ENCODE assay signal across 29 cellular contexts in the genomic region with DNA sequence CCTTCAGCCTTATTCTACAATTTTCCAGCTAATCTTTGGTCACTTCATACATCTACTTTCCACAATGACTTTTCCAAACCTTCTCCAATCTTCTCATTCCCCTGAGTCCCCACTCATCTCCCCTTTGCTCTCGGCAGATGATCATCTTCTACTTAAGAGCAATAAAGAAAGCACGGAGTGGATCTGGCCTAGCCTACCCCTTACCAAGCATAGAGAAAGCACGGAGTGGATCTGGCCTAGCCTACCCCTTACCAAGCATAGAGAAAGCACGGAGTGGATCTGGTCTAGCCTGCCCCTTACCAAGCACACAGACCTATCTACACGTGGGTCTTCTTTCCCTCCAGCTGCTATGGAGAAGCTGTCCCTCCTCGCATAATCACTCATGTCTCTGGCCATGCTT.
"Had no signal": no experiment of that assay in that cellular context is flagged by ENCODE, and none has a peak within 500 bp of the region (broad histone marks: within the 10 kb centered on the region; RNA-seq: fewer than 3 reads in every experiment).

No MANE protein-coding gene starts in this region.

- ATAC-seq: heart right ventricle; mucosa of descending colon; naive thymus-derived CD4-positive, alpha-beta T cell; right lobe of liver; stimulated activated memory B cell treated with anti-CD40 and anti-IgM and Interleukin-4, amounts not matched to agents 10 μg/mL and 1 μg/mL and 100 μg/mL, for 72 hours; stimulated activated naive CD8-positive, alpha-beta T cell treated with anti-CD3 and anti-CD28 coated beads, Interleukin-15, amount 100 ng/mL, for 72 hours had no signal

- H3K27me3 ChIP-seq: hepatocyte, neutrophil, ovary, right atrium auricular region, right lobe of liver, transverse colon, upper lobe of left lung, vagina had no signal

- H3K27me3 Mint-ChIP-seq: stimulated activated memory B cell treated with anti-CD40 and anti-IgM and Interleukin-4, amounts not matched to agents 10 μg/mL and 1 μg/mL and 100 μg/mL, for 72 hours had no signal

- H3K4me2 ChIP-seq: hepatocyte, smooth muscle cell had no signal

- H3K4me1 Mint-ChIP-seq: immature natural killer cell; naive thymus-derived CD4-positive, alpha-beta T cell; stimulated activated memory B cell treated with anti-CD40 and anti-IgM and Interleukin-4, amounts not matched to agents 10 μg/mL and 1 μg/mL and 100 μg/mL, for 72 hours; stimulated activated naive CD8-positive, alpha-beta T cell treated with anti-CD3 and anti-CD28 coated beads, Interleukin-15, amount 100 ng/mL, for 72 hours had no signal

- H3K36me3 ChIP-seq: heart right ventricle, left ventricle myocardium inferior, neutrophil, ovary, right atrium auricular region, right lobe of liver, transverse colon, upper lobe of left lung, vagina had no signal

- H3K9me3 Mint-ChIP-seq: stimulated activated naive CD8-positive, alpha-beta T cell treated with anti-CD3 and anti-CD28 coated beads, Interleukin-15, amount 100 ng/mL, for 72 hours had no signal

- H2AFZ ChIP-seq: hepatocyte had no signal

- DNase-seq: heart right ventricle; immature natural killer cell; kidney; left ventricle myocardium inferior; midbrain; mucosa of descending colon; naive thymus-derived CD4-positive, alpha-beta T cell; nephron progenitor cell; occipital lobe; ovary; right lobe of liver; stimulated activated CD4-positive, alpha-beta T cell treated with anti-CD3 and anti-CD28 coated beads, Interleukin-1b, Interleukin-23, amount 100 ng/mL, for 48 hours; stimulated activated CD4-positive, alpha-beta T cell treated with anti-CD3 and anti-CD28 coated beads, Interleukin-2, amount 100 ng/mL, for 48 hours; stimulated activated CD4-positive, alpha-beta T cell treated with anti-CD3 and anti-CD28 coated beads, Interleukin-4, amount 100 ng/mL, for 4 hours; stimulated activated CD8-positive, alpha-beta memory T cell treated with anti-CD3 and anti-CD28 coated beads, Interleukin-4, amount 100 ng/mL, for 48 hours; stimulated activated naive CD4-positive, alpha-beta T cell treated with Interleukin-2 at 50 U/mL for 16 hours; stimulated activated naive CD8-positive, alpha-beta T cell treated with anti-CD3 and anti-CD28 coated beads, Interleukin-15, amount 100 ng/mL, for 72 hours; substantia nigra; transverse colon; upper lobe of left lung had no signal

- H3K4me3 ChIP-seq: heart right ventricle, hepatocyte, left ventricle myocardium inferior, lung, mucosa of descending colon, ovary, right atrium auricular region, right lobe of liver, smooth muscle cell, transverse colon, upper lobe of left lung, vagina had no signal

- H3K27ac Mint-ChIP-seq: immature natural killer cell; naive thymus-derived CD4-positive, alpha-beta T cell; nephron progenitor cell; progenitor cell of endocrine pancreas; stimulated activated memory B cell treated with anti-CD40 and anti-IgM and Interleukin-4, amounts not matched to agents 10 μg/mL and 1 μg/mL and 100 μg/mL, for 72 hours; stimulated activated naive CD8-positive, alpha-beta T cell treated with anti-CD3 and anti-CD28 coated beads, Interleukin-15, amount 100 ng/mL, for 72 hours had no signal

- H3K4me1 ChIP-seq: heart right ventricle, left ventricle myocardium inferior, right atrium auricular region, right lobe of liver, transverse colon, upper lobe of left lung, vagina had no signal

- FAIRE-seq: islet of Langerhans, kidney had no signal

- H3K79me2 ChIP-seq: hepatocyte had no signal

- H3K27ac ChIP-seq: heart right ventricle, hepatocyte, left ventricle myocardium inferior, neutrophil, ovary, right atrium auricular region, right lobe of liver, transverse colon, upper lobe of left lung, vagina had no signal

- H3K36me3 Mint-ChIP-seq: immature natural killer cell; naive thymus-derived CD4-positive, alpha-beta T cell; stimulated activated memory B cell treated with anti-CD40 and anti-IgM and Interleukin-4, amounts not matched to agents 10 μg/mL and 1 μg/mL and 100 μg/mL, for 72 hours had no signal

- H3K9me3 ChIP-seq: heart right ventricle, left ventricle myocardium inferior, mucosa of descending colon, neutrophil, ovary, right atrium auricular region, right lobe of liver, transverse colon, upper lobe of left lung, vagina had no signal

- H3K4me3 Mint-ChIP-seq: immature natural killer cell; nephron progenitor cell; stimulated activated memory B cell treated with anti-CD40 and anti-IgM and Interleukin-4, amounts not matched to agents 10 μg/mL and 1 μg/mL and 100 μg/mL, for 72 hours; stimulated activated naive CD8-positive, alpha-beta T cell treated with anti-CD3 and anti-CD28 coated beads, Interleukin-15, amount 100 ng/mL, for 72 hours had no signal
